ENCODE assay signal across 1 cellular context in genomic region chr17:72489273-72489641, GRCh38.
TF ChIP-seq lines count a peak whose summit lies in the region.

No MANE protein-coding gene starts in this region.

TF ChIP-seq in HepG2, 621 proteins besides CTCF, POLR2A, EP300 and RAD21 (continued from another document and continues in another):
- TF ChIP-seq MYC (CRISPR knock-in tag; IDR thresholded peaks at IDR 0.05; ENCODE audit: borderline replicate concordance) (no peak), ZNF234 (CRISPR knock-in tag; conservative IDR thresholded peaks at IDR 0.05) (no peak), ZMAT5 (CRISPR knock-in tag; IDR thresholded peaks at IDR 0.05; ENCODE audit: borderline replicate concordance, low read depth) (no peak), SOX13 (IDR thresholded peaks at IDR 0.05) (no peak), SOX13 (CRISPR knock-in tag; conservative IDR thresholded peaks at IDR 0.05 in 1 of 2, IDR thresholded peaks at IDR 0.05 in 1 of 2) (peak in 1 of 2 experiments; percentile 20; a peak in 1 of 4 replicates), MED13 (CRISPR knock-in tag; IDR thresholded peaks at IDR 0.05) (no peak), ELK4 (CRISPR knock-in tag; IDR thresholded peaks at IDR 0.05; ENCODE audit: borderline replicate concordance) (no peak), PHF8 (CRISPR knock-in tag; IDR thresholded peaks at IDR 0.05) (no peak), RBFOX2 (IDR thresholded peaks at IDR 0.05; ENCODE audit: low read depth, low read length) (no peak), ZNF44 (CRISPR knock-in tag; IDR thresholded peaks at IDR 0.05) (no peak), ZC3H13 (CRISPR knock-in tag; IDR thresholded peaks at IDR 0.05) (no peak), ZNF761 (CRISPR knock-in tag; conservative IDR thresholded peaks at IDR 0.05) (0 out of 2 replicates have a peak, but pooled peaks have one; percentile 33), IRX3 (CRISPR knock-in tag; IDR thresholded peaks at IDR 0.05; ENCODE audit: borderline replicate concordance, low read depth) (no peak), ARID5B (CRISPR knock-in tag; IDR thresholded peaks at IDR 0.05) (0 out of 2 replicates have a peak, but pooled peaks have one; percentile 18), ZSCAN29 (CRISPR knock-in tag; conservative IDR thresholded peaks at IDR 0.05) (0 out of 2 replicates have a peak, but pooled peaks have one; percentile 39), ZNF503 (CRISPR knock-in tag; IDR thresholded peaks at IDR 0.05) (no peak), HES4 (CRISPR knock-in tag; IDR thresholded peaks at IDR 0.05; ENCODE audit: borderline replicate concordance) (no peak), ZMYM3 (CRISPR knock-in tag; IDR thresholded peaks at IDR 0.05) (no peak), MXI1 (IDR thresholded peaks at IDR 0.05; ENCODE audit: borderline replicate concordance, low read depth, low read length) (no peak), ATF4 (CRISPR knock-in tag; IDR thresholded peaks at IDR 0.05) (no peak), TEAD2 (CRISPR knock-in tag; IDR thresholded peaks at IDR 0.05) (no peak), THRA (CRISPR knock-in tag; IDR thresholded peaks at IDR 0.05; ENCODE audit: borderline replicate concordance) (no peak), CREB3 (CRISPR knock-in tag; IDR thresholded peaks at IDR 0.05) (no peak), HNF4G (IDR thresholded peaks at IDR 0.05; ENCODE audit: borderline replicate concordance, low read depth, low read length) (peak; percentile 48; the same call in 1 of the 2 replicates), HNF4G (CRISPR knock-in tag; IDR thresholded peaks at IDR 0.05; ENCODE audit: borderline replicate concordance, low read depth) (no peak), NR2F6 (IDR thresholded peaks at IDR 0.05) (no peak), NR2F6 (CRISPR knock-in tag; IDR thresholded peaks at IDR 0.05) (peak; percentile 33; the same call in 1 of the 2 replicates), ATF1 (CRISPR knock-in tag; IDR thresholded peaks at IDR 0.05) (no peak), ZKSCAN1 (IDR thresholded peaks at IDR 0.05; ENCODE audit: low read length) (no peak), THAP8 (CRISPR knock-in tag; IDR thresholded peaks at IDR 0.05; ENCODE audit: borderline replicate concordance) (no peak), ZNF292 (CRISPR knock-in tag; IDR thresholded peaks at IDR 0.05; ENCODE audit: borderline replicate concordance, low read depth) (0 out of 2 replicates have a peak, but pooled peaks have one; percentile 29), BCLAF1 (IDR thresholded peaks at IDR 0.05) (no peak), ZNF34 (CRISPR knock-in tag; IDR thresholded peaks at IDR 0.05; ENCODE audit: borderline replicate concordance) (no peak), ZSCAN20 (CRISPR knock-in tag; IDR thresholded peaks at IDR 0.05; ENCODE audit: borderline replicate concordance) (no peak), IRF9 (CRISPR knock-in tag; IDR thresholded peaks at IDR 0.05; ENCODE audit: borderline replicate concordance) (no peak), ETV5 (CRISPR knock-in tag; IDR thresholded peaks at IDR 0.05; ENCODE audit: borderline replicate concordance) (no peak), TGIF2 (CRISPR knock-in tag; IDR thresholded peaks at IDR 0.05) (no peak; the same call in 1 of the 2 replicates), SP140L (CRISPR knock-in tag; IDR thresholded peaks at IDR 0.05; ENCODE audit: borderline replicate concordance) (no peak), ZBTB49 (CRISPR knock-in tag; IDR thresholded peaks at IDR 0.05; ENCODE audit: borderline replicate concordance) (no peak), HOXA3 (CRISPR knock-in tag; IDR thresholded peaks at IDR 0.05) (no peak), ZGPAT (CRISPR knock-in tag; IDR thresholded peaks at IDR 0.05) (0 out of 2 replicates have a peak, but pooled peaks have one; percentile 42), ZMYM2 (CRISPR knock-in tag; IDR thresholded peaks at IDR 0.05) (no peak), NFYB (CRISPR knock-in tag; IDR thresholded peaks at IDR 0.05) (no peak), ZNF737 (CRISPR knock-in tag; IDR thresholded peaks at IDR 0.05; ENCODE audit: borderline replicate concordance) (no peak)
